In the genomic region with DNA sequence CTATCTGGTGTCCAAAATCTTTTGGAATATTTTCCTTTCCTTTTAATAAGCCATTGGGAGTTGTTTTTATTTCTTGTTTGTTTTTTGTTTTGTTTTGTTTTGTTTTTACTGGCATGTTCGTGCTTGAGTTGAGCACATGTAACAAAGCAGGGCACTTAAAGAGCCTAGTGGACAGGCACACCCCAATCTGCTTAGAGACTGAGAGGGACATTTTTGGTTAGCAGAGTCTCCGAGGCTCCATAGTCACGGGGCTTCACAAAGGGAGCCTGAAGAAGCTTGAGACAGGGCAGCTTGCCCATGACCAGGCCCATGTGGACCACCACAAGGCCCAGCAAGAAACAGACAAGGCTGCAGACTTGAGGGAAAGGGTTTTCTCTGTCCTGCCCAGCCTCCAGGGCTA, we compare ENCODE assay signal across 2 cellular contexts.
TF ChIP-seq lines count a peak whose summit lies in the region.

No MANE protein-coding gene starts in this region.

TF ChIP-seq in GM23338, 12 proteins besides CTCF, POLR2A, EP300 and RAD21 (continued from another document):
- TF ChIP-seq, protein P1, sequence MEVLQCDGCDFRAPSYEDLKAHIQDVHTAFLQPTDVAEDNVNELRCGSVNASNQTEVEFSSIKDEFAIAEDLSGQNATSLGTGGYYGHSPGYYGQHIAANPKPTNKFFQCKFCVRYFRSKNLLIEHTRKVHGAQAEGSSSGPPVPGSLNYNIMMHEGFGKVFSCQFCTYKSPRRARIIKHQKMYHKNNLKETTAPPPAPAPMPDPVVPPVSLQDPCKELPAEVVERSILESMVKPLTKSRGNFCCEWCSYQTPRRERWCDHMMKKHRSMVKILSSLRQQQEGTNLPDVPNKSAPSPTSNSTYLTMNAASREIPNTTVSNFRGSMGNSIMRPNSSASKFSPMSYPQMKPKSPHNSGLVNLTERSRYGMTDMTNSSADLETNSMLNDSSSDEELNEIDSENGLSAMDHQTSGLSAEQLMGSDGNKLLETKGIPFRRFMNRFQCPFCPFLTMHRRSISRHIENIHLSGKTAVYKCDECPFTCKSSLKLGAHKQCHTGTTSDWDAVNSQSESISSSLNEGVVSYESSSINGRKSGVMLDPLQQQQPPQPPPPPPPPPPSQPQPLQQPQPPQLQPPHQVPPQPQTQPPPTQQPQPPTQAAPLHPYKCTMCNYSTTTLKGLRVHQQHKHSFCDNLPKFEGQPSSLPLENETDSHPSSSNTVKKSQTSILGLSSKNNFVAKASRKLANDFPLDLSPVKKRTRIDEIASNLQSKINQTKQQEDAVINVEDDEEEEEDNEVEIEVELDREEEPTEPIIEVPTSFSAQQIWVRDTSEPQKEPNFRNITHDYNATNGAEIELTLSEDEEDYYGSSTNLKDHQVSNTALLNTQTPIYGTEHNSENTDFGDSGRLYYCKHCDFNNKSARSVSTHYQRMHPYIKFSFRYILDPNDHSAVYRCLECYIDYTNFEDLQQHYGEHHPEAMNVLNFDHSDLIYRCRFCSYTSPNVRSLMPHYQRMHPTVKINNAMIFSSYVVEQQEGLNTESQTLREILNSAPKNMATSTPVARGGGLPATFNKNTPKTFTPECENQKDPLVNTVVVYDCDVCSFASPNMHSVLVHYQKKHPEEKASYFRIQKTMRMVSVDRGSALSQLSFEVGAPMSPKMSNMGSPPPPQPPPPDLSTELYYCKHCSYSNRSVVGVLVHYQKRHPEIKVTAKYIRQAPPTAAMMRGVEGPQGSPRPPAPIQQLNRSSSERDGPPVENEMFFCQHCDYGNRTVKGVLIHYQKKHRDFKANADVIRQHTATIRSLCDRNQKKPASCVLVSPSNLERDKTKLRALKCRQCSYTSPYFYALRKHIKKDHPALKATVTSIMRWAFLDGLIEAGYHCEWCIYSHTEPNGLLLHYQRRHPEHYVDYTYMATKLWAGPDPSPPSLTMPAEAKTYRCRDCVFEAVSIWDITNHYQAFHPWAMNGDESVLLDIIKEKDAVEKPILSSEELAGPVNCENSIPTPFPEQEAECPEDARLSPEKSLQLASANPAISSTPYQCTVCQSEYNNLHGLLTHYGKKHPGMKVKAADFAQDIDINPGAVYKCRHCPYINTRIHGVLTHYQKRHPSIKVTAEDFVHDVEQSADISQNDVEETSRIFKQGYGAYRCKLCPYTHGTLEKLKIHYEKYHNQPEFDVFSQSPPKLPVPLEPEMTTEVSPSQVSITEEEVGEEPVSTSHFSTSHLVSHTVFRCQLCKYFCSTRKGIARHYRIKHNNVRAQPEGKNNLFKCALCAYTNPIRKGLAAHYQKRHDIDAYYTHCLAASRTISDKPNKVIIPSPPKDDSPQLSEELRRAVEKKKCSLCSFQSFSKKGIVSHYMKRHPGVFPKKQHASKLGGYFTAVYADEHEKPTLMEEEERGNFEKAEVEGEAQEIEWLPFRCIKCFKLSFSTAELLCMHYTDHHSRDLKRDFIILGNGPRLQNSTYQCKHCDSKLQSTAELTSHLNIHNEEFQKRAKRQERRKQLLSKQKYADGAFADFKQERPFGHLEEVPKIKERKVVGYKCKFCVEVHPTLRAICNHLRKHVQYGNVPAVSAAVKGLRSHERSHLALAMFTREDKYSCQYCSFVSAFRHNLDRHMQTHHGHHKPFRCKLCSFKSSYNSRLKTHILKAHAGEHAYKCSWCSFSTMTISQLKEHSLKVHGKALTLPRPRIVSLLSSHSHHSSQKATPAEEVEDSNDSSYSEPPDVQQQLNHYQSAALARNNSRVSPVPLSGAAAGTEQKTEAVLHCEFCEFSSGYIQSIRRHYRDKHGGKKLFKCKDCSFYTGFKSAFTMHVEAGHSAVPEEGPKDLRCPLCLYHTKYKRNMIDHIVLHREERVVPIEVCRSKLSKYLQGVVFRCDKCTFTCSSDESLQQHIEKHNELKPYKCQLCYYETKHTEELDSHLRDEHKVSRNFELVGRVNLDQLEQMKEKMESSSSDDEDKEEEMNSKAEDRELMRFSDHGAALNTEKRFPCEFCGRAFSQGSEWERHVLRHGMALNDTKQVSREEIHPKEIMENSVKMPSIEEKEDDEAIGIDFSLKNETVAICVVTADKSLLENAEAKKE (CRISPR knock-in tag; IDR thresholded peaks at IDR 0.05): no peak
- TF ChIP-seq ZNF114 (CRISPR knock-in tag; IDR thresholded peaks at IDR 0.05) (no peak), JUNB (IDR thresholded peaks at IDR 0.05; ENCODE audit: unreplicated experiment) (no peak), CREB1 (CRISPR knock-in tag; IDR thresholded peaks at IDR 0.05; ENCODE audit: low read depth) (no peak), EZH2 (IDR thresholded peaks at IDR 0.05; ENCODE audit: low read depth, unreplicated experiment) (no peak), NANOG (IDR thresholded peaks at IDR 0.05; ENCODE audit: borderline replicate concordance) (no peak), EZH2phosphoT487 (IDR thresholded peaks at IDR 0.05; ENCODE audit: unreplicated experiment) (no peak), POLR2AphosphoS5 (IDR thresholded peaks at IDR 0.05; ENCODE audit: low read depth) (no peak)
- TF ChIP-seq, protein P2, sequence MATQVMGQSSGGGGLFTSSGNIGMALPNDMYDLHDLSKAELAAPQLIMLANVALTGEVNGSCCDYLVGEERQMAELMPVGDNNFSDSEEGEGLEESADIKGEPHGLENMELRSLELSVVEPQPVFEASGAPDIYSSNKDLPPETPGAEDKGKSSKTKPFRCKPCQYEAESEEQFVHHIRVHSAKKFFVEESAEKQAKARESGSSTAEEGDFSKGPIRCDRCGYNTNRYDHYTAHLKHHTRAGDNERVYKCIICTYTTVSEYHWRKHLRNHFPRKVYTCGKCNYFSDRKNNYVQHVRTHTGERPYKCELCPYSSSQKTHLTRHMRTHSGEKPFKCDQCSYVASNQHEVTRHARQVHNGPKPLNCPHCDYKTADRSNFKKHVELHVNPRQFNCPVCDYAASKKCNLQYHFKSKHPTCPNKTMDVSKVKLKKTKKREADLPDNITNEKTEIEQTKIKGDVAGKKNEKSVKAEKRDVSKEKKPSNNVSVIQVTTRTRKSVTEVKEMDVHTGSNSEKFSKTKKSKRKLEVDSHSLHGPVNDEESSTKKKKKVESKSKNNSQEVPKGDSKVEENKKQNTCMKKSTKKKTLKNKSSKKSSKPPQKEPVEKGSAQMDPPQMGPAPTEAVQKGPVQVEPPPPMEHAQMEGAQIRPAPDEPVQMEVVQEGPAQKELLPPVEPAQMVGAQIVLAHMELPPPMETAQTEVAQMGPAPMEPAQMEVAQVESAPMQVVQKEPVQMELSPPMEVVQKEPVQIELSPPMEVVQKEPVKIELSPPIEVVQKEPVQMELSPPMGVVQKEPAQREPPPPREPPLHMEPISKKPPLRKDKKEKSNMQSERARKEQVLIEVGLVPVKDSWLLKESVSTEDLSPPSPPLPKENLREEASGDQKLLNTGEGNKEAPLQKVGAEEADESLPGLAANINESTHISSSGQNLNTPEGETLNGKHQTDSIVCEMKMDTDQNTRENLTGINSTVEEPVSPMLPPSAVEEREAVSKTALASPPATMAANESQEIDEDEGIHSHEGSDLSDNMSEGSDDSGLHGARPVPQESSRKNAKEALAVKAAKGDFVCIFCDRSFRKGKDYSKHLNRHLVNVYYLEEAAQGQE (IDR thresholded peaks at IDR 0.05; ENCODE audit: unreplicated experiment): no peak

TF ChIP-seq in SK-N-SH treated with all-trans-retinoic acid at 6 μM for 48 hours, 23 proteins besides CTCF, POLR2A, EP300 and RAD21 (continued from another document):
- TF ChIP-seq, protein P3, sequence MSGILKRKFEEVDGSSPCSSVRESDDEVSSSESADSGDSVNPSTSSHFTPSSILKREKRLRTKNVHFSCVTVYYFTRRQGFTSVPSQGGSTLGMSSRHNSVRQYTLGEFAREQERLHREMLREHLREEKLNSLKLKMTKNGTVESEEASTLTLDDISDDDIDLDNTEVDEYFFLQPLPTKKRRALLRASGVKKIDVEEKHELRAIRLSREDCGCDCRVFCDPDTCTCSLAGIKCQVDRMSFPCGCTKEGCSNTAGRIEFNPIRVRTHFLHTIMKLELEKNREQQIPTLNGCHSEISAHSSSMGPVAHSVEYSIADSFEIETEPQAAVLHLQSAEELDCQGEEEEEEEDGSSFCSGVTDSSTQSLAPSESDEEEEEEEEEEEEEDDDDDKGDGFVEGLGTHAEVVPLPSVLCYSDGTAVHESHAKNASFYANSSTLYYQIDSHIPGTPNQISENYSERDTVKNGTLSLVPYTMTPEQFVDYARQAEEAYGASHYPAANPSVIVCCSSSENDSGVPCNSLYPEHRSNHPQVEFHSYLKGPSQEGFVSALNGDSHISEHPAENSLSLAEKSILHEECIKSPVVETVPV (CRISPR knock-in tag; IDR thresholded peaks at IDR 0.05): no peak
- TF ChIP-seq ZNF8 (CRISPR knock-in tag; IDR thresholded peaks at IDR 0.05) (no peak), PPARA (CRISPR knock-in tag; IDR thresholded peaks at IDR 0.05; ENCODE audit: borderline replicate concordance) (no peak), SNAI2 (CRISPR knock-in tag; IDR thresholded peaks at IDR 0.05) (no peak)
